In genomic region chr21:27261676-27262075, GRCh38 we compare ENCODE assay signal across 24 cellular contexts.
"Had no signal": no experiment of that assay in that cellular context is flagged by ENCODE, and none has a peak within 500 bp of the region (broad histone marks: within the 10 kb centered on the region; RNA-seq: fewer than 3 reads in every experiment).

No MANE protein-coding gene starts in this region.

- H3K4me3 ChIP-seq: gastroesophageal sphincter, heart left ventricle, mucosa of descending colon, right lobe of liver, thoracic aorta, vagina had no signal

- H2AFZ ChIP-seq: parathyroid adenoma had no signal

- H3K4me1 ChIP-seq: gastroesophageal sphincter, heart left ventricle, parathyroid adenoma, right lobe of liver had no signal

- H3K36me3 ChIP-seq: gastroesophageal sphincter, heart left ventricle, right lobe of liver, thoracic aorta, vagina had no signal

- H3K27me3 ChIP-seq: gastroesophageal sphincter, heart left ventricle, right lobe of liver, vagina had no signal

- H3K9ac ChIP-seq: parathyroid adenoma had no signal

- H3K9me3 ChIP-seq: gastroesophageal sphincter, mucosa of descending colon, right lobe of liver, thoracic aorta, vagina had no signal

- DNase-seq: activated CD4-positive, alpha-beta memory T cell treated with anti-CD3 and anti-CD28 coated beads for 36 hours; activated CD4-positive, alpha-beta T cell treated with anti-CD3 and anti-CD28 coated beads for 48 hours; activated CD4-positive, CD25-positive, alpha-beta regulatory T cell; activated naive CD4-positive, alpha-beta T cell treated with anti-CD3 and anti-CD28 coated beads for 36 hours; activated T-cell treated with anti-CD3 and anti-CD28 coated beads, Interleukin-2, amount 50 U/mL, for 48 hours; anterior cingulate cortex; dermis blood vessel endothelial cell; effector CD8-positive, alpha-beta T cell; heart left ventricle; islet precursor cell; left cardiac atrium; mucosa of descending colon; naive B cell; nucleus accumbens; right lobe of liver; small intestine; stimulated activated CD4-positive, alpha-beta T cell treated with anti-CD3 and anti-CD28 coated beads, Interleukin-15, amount 100 ng/mL, for 24 hours; T1000 had no signal

- ATAC-seq: esophagus mucosa; gastroesophageal sphincter; heart left ventricle; left cardiac atrium; mucosa of descending colon; right lobe of liver; stimulated activated memory B cell treated with anti-CD40 and anti-IgM and Interleukin-4, amounts not matched to agents 10 μg/mL and 1 μg/mL and 100 μg/mL, for 72 hours had no signal

- H3K79me2 ChIP-seq: parathyroid adenoma had no signal

- H3K27ac ChIP-seq: gastroesophageal sphincter, heart left ventricle, parathyroid adenoma, right lobe of liver, thoracic aorta, vagina had no signal
